In the genomic region with DNA sequence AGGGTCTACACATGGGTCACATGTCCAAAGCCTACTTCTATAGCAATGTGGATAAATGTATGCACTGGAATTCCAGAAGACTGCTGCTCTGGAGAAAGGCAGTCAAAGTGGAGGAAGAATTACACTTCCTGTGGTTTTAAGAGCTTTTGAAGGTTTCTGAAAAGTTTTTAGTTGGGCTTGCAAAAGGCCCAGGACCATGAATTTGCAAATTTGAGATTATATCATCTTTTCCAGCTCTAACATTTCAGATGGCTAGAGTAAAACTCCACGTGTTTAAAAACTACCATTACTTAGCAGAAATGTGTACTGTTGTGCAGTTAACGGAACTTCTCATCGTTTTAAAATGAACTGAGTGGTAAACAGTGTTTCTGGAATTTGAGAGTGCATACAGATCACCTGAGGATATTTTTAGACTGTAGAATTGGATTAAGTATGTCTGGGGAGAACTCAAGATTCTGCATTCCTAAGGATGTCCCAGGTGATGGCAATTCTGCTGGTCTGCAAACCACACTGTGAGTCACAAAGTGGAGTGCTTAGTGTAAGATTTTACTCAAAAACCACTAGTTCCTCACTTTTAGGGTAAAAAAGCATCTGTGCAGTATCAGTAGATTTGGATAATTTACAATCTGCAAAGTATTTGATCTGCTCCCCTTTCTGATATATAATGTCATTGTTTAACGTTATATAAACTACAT, we compare ENCODE assay signal across 1 cellular context.
TF ChIP-seq lines count a peak whose summit lies in the region.

No MANE protein-coding gene starts in this region.

TF ChIP-seq in HCT116, 20 proteins besides CTCF, POLR2A, EP300 and RAD21 (continued from another document):
- TF ChIP-seq, protein P1, sequence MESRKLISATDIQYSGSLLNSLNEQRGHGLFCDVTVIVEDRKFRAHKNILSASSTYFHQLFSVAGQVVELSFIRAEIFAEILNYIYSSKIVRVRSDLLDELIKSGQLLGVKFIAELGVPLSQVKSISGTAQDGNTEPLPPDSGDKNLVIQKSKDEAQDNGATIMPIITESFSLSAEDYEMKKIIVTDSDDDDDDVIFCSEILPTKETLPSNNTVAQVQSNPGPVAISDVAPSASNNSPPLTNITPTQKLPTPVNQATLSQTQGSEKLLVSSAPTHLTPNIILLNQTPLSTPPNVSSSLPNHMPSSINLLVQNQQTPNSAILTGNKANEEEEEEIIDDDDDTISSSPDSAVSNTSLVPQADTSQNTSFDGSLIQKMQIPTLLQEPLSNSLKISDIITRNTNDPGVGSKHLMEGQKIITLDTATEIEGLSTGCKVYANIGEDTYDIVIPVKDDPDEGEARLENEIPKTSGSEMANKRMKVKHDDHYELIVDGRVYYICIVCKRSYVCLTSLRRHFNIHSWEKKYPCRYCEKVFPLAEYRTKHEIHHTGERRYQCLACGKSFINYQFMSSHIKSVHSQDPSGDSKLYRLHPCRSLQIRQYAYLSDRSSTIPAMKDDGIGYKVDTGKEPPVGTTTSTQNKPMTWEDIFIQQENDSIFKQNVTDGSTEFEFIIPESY (IDR thresholded peaks at IDR 0.05; ENCODE audit: extremely low read depth, insufficient replicate concordance, low read length): no peak
- TF ChIP-seq, protein P2, sequence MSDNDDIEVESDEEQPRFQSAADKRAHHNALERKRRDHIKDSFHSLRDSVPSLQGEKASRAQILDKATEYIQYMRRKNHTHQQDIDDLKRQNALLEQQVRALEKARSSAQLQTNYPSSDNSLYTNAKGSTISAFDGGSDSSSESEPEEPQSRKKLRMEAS (IDR thresholded peaks at IDR 0.05): no peak
- TF ChIP-seq ZNF274 (IDR thresholded peaks at IDR 0.05; ENCODE audit: low read depth, low read length): no peak
TF ChIP-seq in HCT116: peak in this region for 0.
